Comparison of ENCODE assay signal across 27 cellular contexts in the genomic region with DNA sequence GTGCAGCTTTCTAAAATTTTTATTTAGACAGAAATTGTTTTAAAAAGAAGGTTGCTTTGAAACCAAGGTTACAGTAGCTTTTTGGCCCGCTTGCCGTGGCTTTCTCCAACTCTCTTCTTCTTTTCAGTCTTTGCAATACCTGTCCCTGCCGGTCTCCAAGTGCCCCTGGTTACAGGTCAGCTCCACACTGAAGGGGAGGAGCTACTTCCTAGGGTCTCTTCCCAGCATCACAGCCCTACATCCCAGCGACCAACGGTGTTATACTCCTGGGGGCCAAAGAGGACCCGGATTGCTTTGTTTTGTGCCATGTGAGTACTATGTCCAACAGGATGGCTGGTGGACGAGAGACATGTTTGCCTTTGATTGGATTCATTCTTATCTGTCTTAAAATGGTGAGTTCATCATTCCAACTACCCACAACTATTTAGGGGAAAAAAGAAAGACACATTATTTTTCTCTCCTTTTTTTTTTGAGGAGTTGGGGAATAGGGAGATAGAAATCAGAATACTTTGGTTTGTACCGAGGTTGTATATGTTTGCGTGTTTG. TPM values are rescaled to one million over a fixed set of nuclear protein-coding genes. Genes with fewer than 3 reads are reported as not detected.
DNase-seq lines count a peak whose midpoint lies in the region; ATAC-seq and TF ChIP-seq lines count a peak whose summit lies in the region.
"Had no signal": no experiment of that assay in that cellular context is flagged by ENCODE, and none has a peak within 500 bp of the region (broad histone marks: within the 10 kb centered on the region; RNA-seq: fewer than 3 reads in every experiment).

A gene with protein sequence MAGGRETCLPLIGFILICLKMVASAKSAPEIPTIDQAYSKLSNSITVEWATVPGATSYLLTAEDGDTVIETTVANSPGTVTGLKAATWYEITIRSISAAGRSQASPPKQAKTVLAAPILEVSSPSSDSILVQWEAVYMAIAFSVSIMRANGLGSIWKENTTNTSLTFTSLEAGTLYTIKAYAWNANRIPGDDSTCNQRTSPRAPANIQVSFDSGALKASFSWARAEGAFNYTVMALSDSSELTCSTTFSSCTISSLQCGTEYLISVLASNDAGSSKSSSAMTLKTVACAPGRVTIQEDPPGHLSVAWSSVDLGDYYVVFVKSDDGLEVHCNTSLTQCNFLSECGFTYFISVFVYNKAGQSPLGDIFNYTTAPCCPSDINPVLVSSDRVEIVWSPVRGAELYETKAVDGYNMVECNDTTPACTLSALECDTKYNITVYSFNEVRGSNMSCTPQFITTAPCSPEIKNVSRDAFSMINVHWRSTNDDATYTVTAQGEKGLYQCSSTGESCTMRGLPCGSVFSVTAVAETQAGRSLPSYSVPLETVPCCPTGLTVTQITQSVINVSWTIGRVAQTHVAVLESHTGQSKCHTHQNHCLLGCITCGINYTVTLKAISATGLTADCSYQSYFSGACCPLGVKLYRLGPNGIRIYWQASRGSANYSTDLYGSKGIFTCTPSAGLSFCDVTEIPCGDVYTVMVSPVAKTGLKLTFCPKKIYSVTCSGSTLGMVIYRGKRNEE (plus strand): TSS at position 304 of the 546 bp plus-strand sequence. CDS start 26 bp downstream, at position 330.

- intact Hi-C loops in HCT116 (cut with micrococcal nuclease): no loop called here

- H3K9ac ChIP-seq in HCT116 (ENCODE audit: low read length): no peak within 1 kb of the TSS

- no peak within 1 kb of the TSS for H2AFZ ChIP-seq in HCT116 (ENCODE audit: low read depth, low read length, poor library complexity, severe bottlenecking)

- no peak for TF ChIP-seq POLR2A in HCT116 (IDR thresholded peaks at IDR 0.05; ENCODE audit: borderline replicate concordance, extremely low read depth, insufficient read depth, insufficient read length)

- H3K79me2 ChIP-seq in HCT116 (ENCODE audit: insufficient read depth, low read length): no peaks in the 10 kb centered on the region

- no peak for TF ChIP-seq CTCF in HCT116 (IDR thresholded peaks at IDR 0.05 in 2 of 3, conservative IDR thresholded peaks at IDR 0.05 in 1 of 3; ENCODE audit: borderline replicate concordance in 1 of 3, insufficient read depth in 1 of 3, low read depth in 2 of 3, low read length in 2 of 3)

- no peaks in the 10 kb centered on the region for H3K27me3 ChIP-seq in HCT116 (ENCODE audit: insufficient read depth, low read length)
- H3K27me3 ChIP-seq: dorsolateral prefrontal cortex, testis, vagina had no signal

- ATAC-seq in HCT116: peak; percentile 26; the same call in 1 of the 2 replicates
- ATAC-seq: heart left ventricle; stimulated activated naive B cell treated with anti-CD40 and anti-IgM and Interleukin-4, amounts not matched to agents 10 μg/mL and 1 μg/mL and 100 μg/mL, for 72 hours; T-cell had no signal

- POLR2A ChIA-PET in HCT116 (lab: Charles Lee): no interaction called here

- no peaks in the 10 kb centered on the region for H3K36me3 ChIP-seq in HCT116 (ENCODE audit: control insufficient read depth in 1 of 2, insufficient read depth in 2 of 2, low read length in 2 of 2)
- H3K36me3 ChIP-seq: heart left ventricle, vagina had no signal

- TF ChIP-seq RAD21 in HCT116 (IDR thresholded peaks at IDR 0.05; ENCODE audit: low read depth): no peak

- H3K9me2 ChIP-seq in HCT116 (ENCODE audit: insufficient read depth): no peaks in the 10 kb centered on the region

- BruUV-seq in HCT116 (replicated peaks; lab: Mats Ljungman, UMichigan): no TSS peak

- no peak within 1 kb of the TSS for H3K4me2 ChIP-seq in HCT116 (ENCODE audit: low read length)

- H3K4me3 ChIP-seq in HCT116 (replicated peaks in 1 of 2; ENCODE audit: low read depth in 1 of 2, low read length in 2 of 2): no peak within 1 kb of the TSS
- H3K4me3 ChIP-seq: dorsolateral prefrontal cortex, heart left ventricle, lung, testis, vagina had no signal

- DNase-seq in EH (ENCODE audit: low read depth): peak; percentile 33
- DNase-seq in HCT116 (ENCODE audit: low read depth, low spot score): no peak
- peak; percentile 37 for DNase-seq in astrocyte of the hippocampus (ENCODE audit: low read depth, low spot score)
- DNase-seq in iPS-NIHi7 (ENCODE audit: extremely low spot score): peak; percentile 77
- DNase-seq in AG08395 (ENCODE audit: low spot score): no peak
- DNase-seq in AML-193 (lab: John Stamatoyannopoulos, UW): no peak
- DNase-seq in KG1 (lab: John Stamatoyannopoulos, UW): no peak
- DNase-seq in NCI-H1930 (lab: John Stamatoyannopoulos, UW): no peak
- DNase-seq: activated T-cell treated with anti-CD3 and anti-CD28 coated beads, Interleukin-2, amount 50 U/mL, for 1 hour; amygdala; central memory CD4-positive, alpha-beta T cell; DMS 273 treated with DMSO at 0.1 percent for 48 hours; dorsolateral prefrontal cortex; GF-D8; heart left ventricle; HFFc6; NCI-H1092 treated with DMSO at 0.1 percent for 48 hours; NCI-H2081 treated with DMSO at 0.1 percent for 48 hours; NCI-H526 treated with DMSO at 0.1 percent for 48 hours; SHP77; stimulated activated CD4-positive, alpha-beta T cell treated with anti-CD3 and anti-CD28 coated beads, Interleukin-2, amount 100 ng/mL, for 48 hours; stimulated activated naive B cell treated with anti-CD40 and anti-IgM and Interleukin-4, amounts not matched to agents 10 μg/mL and 1 μg/mL and 100 μg/mL, for 72 hours; T-cell; testis had no signal

- H4K20me1 ChIP-seq in HCT116 (ENCODE audit: insufficient read depth): no peaks in the 10 kb centered on the region

- RAD21 ChIA-PET in HCT116 (lab: Charles Lee; ENCODE audit: low non-redundant PET in 1 of 2, low total read pairs in 2 of 2, uncharacterized antibody in 2 of 2, unreplicated experiment in 2 of 2): no interaction called here

- no peaks in the 10 kb centered on the region for H3K9me3 ChIP-seq in HCT116 (ENCODE audit: control insufficient read depth in 1 of 2, insufficient read depth in 1 of 2, low read depth in 1 of 2, low read length in 2 of 2)
- H3K9me3 ChIP-seq: heart left ventricle, testis, vagina had no signal

- H3K4me1 ChIP-seq in HCT116 (ENCODE audit: control insufficient read depth in 1 of 2, insufficient read depth in 2 of 2, low read length in 2 of 2): no peaks in the 10 kb centered on the region
- H3K4me1 ChIP-seq: testis, vagina had no signal

- CTCF ChIA-PET in HCT116 (lab: Charles Lee): no interaction called here

- no peak within 1 kb of the TSS for H3K27ac ChIP-seq in HCT116 (ENCODE audit: low read depth, low read length)
- H3K27ac ChIP-seq: dorsolateral prefrontal cortex, heart left ventricle, testis, vagina had no signal

TF ChIP-seq in HCT116, 20 proteins besides CTCF, POLR2A, EP300 and RAD21:
- TF ChIP-seq TCF7L2 (IDR thresholded peaks at IDR 0.05; ENCODE audit: borderline replicate concordance, extremely low read depth, insufficient read depth, insufficient read length): no peak
- no peak for TF ChIP-seq YY1 (IDR thresholded peaks at IDR 0.05; ENCODE audit: extremely low read depth, insufficient replicate concordance, low read depth, low read length)
- no peak for TF ChIP-seq EZH2 (IDR thresholded peaks at IDR 0.05)
- TF ChIP-seq SIN3A (IDR thresholded peaks at IDR 0.05; ENCODE audit: low read depth): no peak
- TF ChIP-seq, protein P1, sequence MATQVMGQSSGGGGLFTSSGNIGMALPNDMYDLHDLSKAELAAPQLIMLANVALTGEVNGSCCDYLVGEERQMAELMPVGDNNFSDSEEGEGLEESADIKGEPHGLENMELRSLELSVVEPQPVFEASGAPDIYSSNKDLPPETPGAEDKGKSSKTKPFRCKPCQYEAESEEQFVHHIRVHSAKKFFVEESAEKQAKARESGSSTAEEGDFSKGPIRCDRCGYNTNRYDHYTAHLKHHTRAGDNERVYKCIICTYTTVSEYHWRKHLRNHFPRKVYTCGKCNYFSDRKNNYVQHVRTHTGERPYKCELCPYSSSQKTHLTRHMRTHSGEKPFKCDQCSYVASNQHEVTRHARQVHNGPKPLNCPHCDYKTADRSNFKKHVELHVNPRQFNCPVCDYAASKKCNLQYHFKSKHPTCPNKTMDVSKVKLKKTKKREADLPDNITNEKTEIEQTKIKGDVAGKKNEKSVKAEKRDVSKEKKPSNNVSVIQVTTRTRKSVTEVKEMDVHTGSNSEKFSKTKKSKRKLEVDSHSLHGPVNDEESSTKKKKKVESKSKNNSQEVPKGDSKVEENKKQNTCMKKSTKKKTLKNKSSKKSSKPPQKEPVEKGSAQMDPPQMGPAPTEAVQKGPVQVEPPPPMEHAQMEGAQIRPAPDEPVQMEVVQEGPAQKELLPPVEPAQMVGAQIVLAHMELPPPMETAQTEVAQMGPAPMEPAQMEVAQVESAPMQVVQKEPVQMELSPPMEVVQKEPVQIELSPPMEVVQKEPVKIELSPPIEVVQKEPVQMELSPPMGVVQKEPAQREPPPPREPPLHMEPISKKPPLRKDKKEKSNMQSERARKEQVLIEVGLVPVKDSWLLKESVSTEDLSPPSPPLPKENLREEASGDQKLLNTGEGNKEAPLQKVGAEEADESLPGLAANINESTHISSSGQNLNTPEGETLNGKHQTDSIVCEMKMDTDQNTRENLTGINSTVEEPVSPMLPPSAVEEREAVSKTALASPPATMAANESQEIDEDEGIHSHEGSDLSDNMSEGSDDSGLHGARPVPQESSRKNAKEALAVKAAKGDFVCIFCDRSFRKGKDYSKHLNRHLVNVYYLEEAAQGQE (IDR thresholded peaks at IDR 0.05; ENCODE audit: low read depth): no peak

RNA-seq across cellular contexts. Expression of the gene that starts here (rescaled TPM):
- 0.10 TPM for total RNA-seq in HCT116 (2021; ENCODE audit: unreplicated experiment)
- polyA plus RNA-seq in HCT116 (2012): not detected in 2 replicates
- total RNA-seq: vagina had no signal
- polyA plus RNA-seq: CD14-positive monocyte, heart left ventricle had no signal

Comparison
In these comparisons a context has a peak if more than half of its experiments do, and no peak if none do; other contexts are left out.
1. Peak in ATAC-seq in HCT116; RNA of the gene not detected or under 1 TPM.
2. DNase-seq: peak in EH (single experiment), astrocyte of the hippocampus (single experiment) and iPS-NIHi7 (single experiment); none in HCT116 (single experiment), AG08395 (single experiment), AML-193 (0 of 2), KG1 (single experiment) and NCI-H1930 (0 of 2).